24 cellular contexts compared by ENCODE assay signal in the genomic region with DNA sequence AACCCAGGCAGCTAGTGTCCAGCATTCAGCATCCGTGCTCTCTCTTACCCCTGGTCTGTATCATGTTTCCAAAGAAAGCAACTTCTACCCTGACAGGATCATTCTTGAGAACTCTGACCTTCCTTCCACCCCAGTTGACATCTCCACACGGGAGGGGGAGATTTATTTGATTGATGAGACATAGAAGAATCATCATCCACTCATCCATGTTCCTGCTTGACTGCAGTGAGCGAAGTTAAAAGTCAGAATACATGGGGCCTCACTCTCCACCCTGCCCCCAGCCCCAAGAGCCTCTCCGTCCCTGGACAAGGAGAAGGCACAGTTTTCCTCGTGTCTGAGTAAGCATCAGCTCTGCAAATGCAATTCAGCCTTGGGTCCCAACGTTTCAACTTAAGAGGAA.
"Had no signal": no experiment of that assay in that cellular context is flagged by ENCODE, and none has a peak within 500 bp of the region (broad histone marks: within the 10 kb centered on the region; RNA-seq: fewer than 3 reads in every experiment).

No MANE protein-coding gene starts in this region.

- ATAC-seq: activated T-cell treated with anti-CD3 and anti-CD28 coated beads, Interleukin-2, amount 50 U/mL, for 4 hours; body of pancreas; gastrocnemius medialis; left lobe of liver; stimulated activated naive B cell treated with anti-CD40 and anti-IgM and Interleukin-4, amounts not matched to agents 10 μg/mL and 1 μg/mL and 100 μg/mL, for 72 hours; T-cell had no signal

- H3K36me3 Mint-ChIP-seq: stimulated activated naive B cell treated with anti-CD40 and anti-IgM and Interleukin-4, amounts not matched to agents 10 μg/mL and 1 μg/mL and 100 μg/mL, for 72 hours; T-cell had no signal

- H3K4me1 Mint-ChIP-seq: activated CD4-positive, alpha-beta memory T cell treated with anti-CD3 and anti-CD28 coated beads, Interleukin-2, amount 10 ng/mL, durations not matched to agents 7 days and 5 days; T-cell had no signal

- H3K4me3 ChIP-seq: body of pancreas, gastrocnemius medialis, right atrium auricular region, tibial nerve, vagina had no signal

- H3K4me1 ChIP-seq: body of pancreas had no signal

- H3K27ac Mint-ChIP-seq: activated CD4-positive, alpha-beta memory T cell treated with anti-CD3 and anti-CD28 coated beads, Interleukin-2, amount 10 ng/mL, durations not matched to agents 7 days and 5 days; naive B cell; stimulated activated naive B cell treated with anti-CD40 and anti-IgM and Interleukin-4, amounts not matched to agents 10 μg/mL and 1 μg/mL and 100 μg/mL, for 72 hours; T-cell had no signal

- H3K9me3 ChIP-seq: body of pancreas, gastrocnemius medialis, right atrium auricular region, tibial nerve, vagina had no signal

- H3K36me3 ChIP-seq: gastrocnemius medialis, right atrium auricular region, tibial nerve, vagina had no signal

- H3K27ac ChIP-seq: body of pancreas, gastrocnemius medialis, right atrium auricular region, tibial nerve, vagina, VCaP had no signal

- H3K27me3 ChIP-seq: body of pancreas, gastrocnemius medialis, right atrium auricular region, tibial nerve, vagina had no signal

- FAIRE-seq: endothelial cell of umbilical vein, islet of Langerhans had no signal

- H3K9me3 Mint-ChIP-seq: activated CD4-positive, alpha-beta memory T cell treated with anti-CD3 and anti-CD28 coated beads, Interleukin-2, amount 10 ng/mL, durations not matched to agents 7 days and 5 days; activated T-cell treated with anti-CD3 and anti-CD28 coated beads, Interleukin-2, amount 50 U/mL, for 4 hours; stimulated activated naive B cell treated with anti-CD40 and anti-IgM and Interleukin-4, amounts not matched to agents 10 μg/mL and 1 μg/mL and 100 μg/mL, for 72 hours; T-cell had no signal

- DNase-seq: activated CD4-positive, alpha-beta memory T cell treated with anti-CD3 and anti-CD28 coated beads, Interleukin-2, amount 10 ng/mL, durations not matched to agents 7 days and 5 days; activated effector memory CD4-positive, alpha-beta T cell treated with Interleukin-2 at 50 U/mL for 16 hours; activated naive CD4-positive, alpha-beta T cell treated with anti-CD3 and anti-CD28 coated beads, Interleukin-2, amount 50 U/mL, for 16 hours; activated T-cell treated with anti-CD3 and anti-CD28 coated beads, Interleukin-2, amount 50 U/mL, for 4 hours; amniotic stem cell; body of pancreas; central memory CD4-positive, alpha-beta T cell; cortex of kidney; effector CD4-positive, alpha-beta T cell; gastrocnemius medialis; naive B cell; posterior cingulate gyrus; stimulated activated CD4-positive, alpha-beta T cell treated with anti-CD3 and anti-CD28 coated beads, Interleukin-4, amount 100 ng/mL, for 1 hour; stimulated activated naive B cell treated with anti-CD40 and anti-IgM and Interleukin-4, amounts not matched to agents 10 μg/mL and 1 μg/mL and 100 μg/mL, for 72 hours; substantia nigra; T-cell; T1000 had no signal

- H3K4me3 Mint-ChIP-seq: activated CD4-positive, alpha-beta memory T cell treated with anti-CD3 and anti-CD28 coated beads, Interleukin-2, amount 10 ng/mL, durations not matched to agents 7 days and 5 days; activated T-cell treated with anti-CD3 and anti-CD28 coated beads, Interleukin-2, amount 50 U/mL, for 4 hours; naive B cell; stimulated activated naive B cell treated with anti-CD40 and anti-IgM and Interleukin-4, amounts not matched to agents 10 μg/mL and 1 μg/mL and 100 μg/mL, for 72 hours; T-cell had no signal
